Comparison of ENCODE assay signal across 14 cellular contexts in the genomic region with DNA sequence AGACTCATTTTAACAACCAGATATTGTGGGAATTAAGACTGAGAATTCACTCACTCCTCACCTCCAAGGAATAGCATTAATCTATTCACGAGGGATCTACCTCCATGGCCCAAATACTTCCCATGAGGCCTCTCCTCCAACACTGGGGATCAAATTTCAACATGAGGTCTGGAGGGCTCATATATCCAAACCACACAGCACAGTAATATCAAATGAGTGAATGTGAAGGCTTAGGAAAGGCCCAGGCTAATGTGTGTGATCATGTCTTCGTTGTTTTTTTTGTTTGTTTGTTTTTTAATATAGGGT. TPM values are rescaled to one million over a fixed set of nuclear protein-coding genes. Genes with fewer than 3 reads are reported as not detected.
DNase-seq lines count a peak whose midpoint lies in the region; ATAC-seq and TF ChIP-seq lines count a peak whose summit lies in the region.
"Had no signal": no experiment of that assay in that cellular context is flagged by ENCODE, and none has a peak within 500 bp of the region (broad histone marks: within the 10 kb centered on the region; RNA-seq: fewer than 3 reads in every experiment).

No MANE protein-coding gene starts in this region.

- peak overlapping the region; percentile 47 for H3K4me2 ChIP-seq in BLaER1

- H3K9me3 ChIP-seq in BLaER1 (peaks cover 55% of the 10 kb centered on the region), HEK293 (ENCODE audit: control insufficient read depth, insufficient read depth, low read depth, low read length) (no peaks in the 10 kb centered on the region)

- DNase-seq in NCI-H2171 (lab: John Stamatoyannopoulos, UW) (peak; percentile 7), nephron progenitor cell (no peak)
- DNase-seq in activated naive CD4-positive, alpha-beta T cell treated with anti-CD3 and anti-CD28 coated beads, Interleukin-2, amount 50 U/mL, for 72 hours (ENCODE audit: low spot score in 2 of 2), result no peak
- DNase-seq: Caco-2; CD4-positive, alpha-beta T cell; GM23248; HFFc6 had no signal

- H3K27me3 ChIP-seq in BLaER1, result no peaks in the 10 kb centered on the region

- no peak overlapping the region for H3K4me3 Mint-ChIP-seq in nephron progenitor cell
- H3K4me3 Mint-ChIP-seq: B cell; CD4-positive, alpha-beta T cell; HFFc6; IgD-negative memory B cell had no signal

- H3K27me3 Mint-ChIP-seq in nephron progenitor cell (ENCODE audit: low read depth, poor library complexity), result peaks cover 8% of the 10 kb centered on the region
- H3K27me3 Mint-ChIP-seq: B cell; CD4-positive, alpha-beta T cell; IgD-negative memory B cell had no signal

- peaks cover 41% of the 10 kb centered on the region for H3K36me3 ChIP-seq in BLaER1
- peaks cover 0 to 5% of the 10 kb centered on the region in 2 experiments; a peak in 1 of 3 replicates for H3K36me3 ChIP-seq in HEK293 (ENCODE audit: control insufficient read depth in 2 of 2, insufficient read depth in 1 of 2, low read length in 2 of 2)

- H3K27ac ChIP-seq in BLaER1, result 0 out of 2 replicates have a peak overlapping the region, but pooled peaks have one; percentile 7
- peak overlapping the region; percentile 54; the same call in 1 of the 2 replicates for H3K27ac ChIP-seq in HEK293 (ENCODE audit: extremely low read depth, low read depth, low read length)
- H3K27ac ChIP-seq: C4-2B, GM23248 had no signal

- H3K9me3 Mint-ChIP-seq in nephron progenitor cell, result peaks cover 51% of the 10 kb centered on the region
- peaks cover 13 to 27% of the 10 kb centered on the region in 2 donors for H3K9me3 Mint-ChIP-seq in activated naive CD4-positive, alpha-beta T cell treated with anti-CD3 and anti-CD28 coated beads, Interleukin-2, amount 50 U/mL, for 72 hours

- H3K4me1 Mint-ChIP-seq in nephron progenitor cell, result peaks cover 6% of the 10 kb centered on the region

- ATAC-seq in activated naive CD4-positive, alpha-beta T cell treated with anti-CD3 and anti-CD28 coated beads, Interleukin-2, amount 50 U/mL, for 72 hours, result no peak
- no peak for ATAC-seq in HG03439 (IDR thresholded peaks at IDR 0.05; ENCODE audit: unreplicated experiment)

- CTCF ChIA-PET in HEK293 (lab: Yijun Ruan, JAX), result no interaction called here

- H3K4me1 ChIP-seq in BLaER1 (peaks cover 35% of the 10 kb centered on the region), HEK293 (ENCODE audit: control insufficient read depth, insufficient read depth, low read length) (peaks cover 17% of the 10 kb centered on the region)
- H3K4me1 ChIP-seq: Caco-2 had no signal

- TF ChIP-seq CTCF in HEK293 (tag by site-specific recombination; IDR thresholded peaks at IDR 0.05), result no peak
- no peak for TF ChIP-seq CTCF in nephron progenitor cell (IDR thresholded peaks at IDR 0.05)

- peak overlapping the region; percentile 55 for H3K27ac Mint-ChIP-seq in nephron progenitor cell
- peak overlapping the region in 1 of 2 donors; percentile 58 for H3K27ac Mint-ChIP-seq in activated naive CD4-positive, alpha-beta T cell treated with anti-CD3 and anti-CD28 coated beads, Interleukin-2, amount 50 U/mL, for 72 hours
- H3K27ac Mint-ChIP-seq: B cell; CD4-positive, alpha-beta T cell; HFFc6; IgD-negative memory B cell had no signal

- no peak overlapping the region for H3K9ac ChIP-seq in BLaER1
- H3K9ac ChIP-seq: GM23248 had no signal

- POLR2A ChIA-PET in HEK293 (lab: Yijun Ruan, JAX), result no interaction called here

- H3K36me3 Mint-ChIP-seq in nephron progenitor cell (ENCODE audit: low read depth), result peaks cover 70% of the 10 kb centered on the region
- H3K36me3 Mint-ChIP-seq in activated naive CD4-positive, alpha-beta T cell treated with anti-CD3 and anti-CD28 coated beads, Interleukin-2, amount 50 U/mL, for 72 hours, result peaks cover 16 to 33% of the 10 kb centered on the region in 2 donors

- H3K4me3 ChIP-seq in BLaER1, result no peak overlapping the region; the same call in 1 of the 2 replicates
- no peak overlapping the region for H3K4me3 ChIP-seq in HEK293 (ENCODE audit: low read depth, low read length)
- H3K4me3 ChIP-seq: GM23248, HAP-1 had no signal

- H4K20me1 ChIP-seq in BLaER1, result no peaks in the 10 kb centered on the region

TF ChIP-seq in HEK293, 187 proteins besides CTCF, POLR2A, EP300 and RAD21:
- TF ChIP-seq ZNF561 (tag by site-specific recombination; IDR thresholded peaks at IDR 0.05; ENCODE audit: borderline replicate concordance) (no peak), MZF1 (tag by site-specific recombination; IDR thresholded peaks at IDR 0.05; ENCODE audit: borderline replicate concordance) (peak; percentile 83; the same call in 1 of the 2 replicates), TRIM28 (IDR thresholded peaks at IDR 0.05; ENCODE audit: borderline replicate concordance, low read length) (peak; percentile 49; the same call in 1 of the 2 replicates), ZNF132 (tag by site-specific recombination; IDR thresholded peaks at IDR 0.05; ENCODE audit: borderline replicate concordance) (no peak), SETDB1 (IDR thresholded peaks at IDR 0.05; ENCODE audit: insufficient read length, low read length) (peak; percentile 11), ZNF10 (tag by site-specific recombination; IDR thresholded peaks at IDR 0.05) (no peak), PRDM1 (tag by site-specific recombination; IDR thresholded peaks at IDR 0.05) (no peak)

RNA-seq across cellular contexts. Expression of a gene that starts 46.5 kb away (rescaled TPM):
- 10 to 100 TPM; 15.8 to 18.4 TPM for total RNA-seq in activated naive CD4-positive, alpha-beta T cell treated with anti-CD3 and anti-CD28 coated beads, Interleukin-2, amount 50 U/mL, for 72 hours
